22 cellular contexts compared by ENCODE assay signal in genomic region chr12:131088701-131089525, GRCh38.
DNase-seq lines count a peak whose midpoint lies in the region; ATAC-seq, FAIRE-seq and TF ChIP-seq lines count a peak whose summit lies in the region.
"Had no signal": no experiment of that assay in that cellular context is flagged by ENCODE, and none has a peak within 500 bp of the region (broad histone marks: within the 10 kb centered on the region; RNA-seq: fewer than 3 reads in every experiment).

No MANE protein-coding gene starts in this region.

- H3K4me1 Mint-ChIP-seq in T-helper 17 cell = peaks cover 9% of the 10 kb centered on the region

- peaks cover 3% of the 10 kb centered on the region for H3K36me3 Mint-ChIP-seq in T-helper 17 cell (ENCODE audit: low read depth)
- H3K36me3 Mint-ChIP-seq: natural killer cell; stimulated activated memory B cell treated with anti-CD40 and anti-IgM and Interleukin-4, amounts not matched to agents 10 μg/mL and 1 μg/mL and 100 μg/mL, for 72 hours had no signal

- H3K4me1 ChIP-seq in BLaER1 treated with 17β-estradiol and CSF1 and Interleukin-3, amounts not matched to agents 10 nM and 100 nM = peaks cover 19 to 83% (median 63%) of the 10 kb centered on the region in 10 experiments
- H3K4me1 ChIP-seq in spleen = peaks cover 0 to 16% (median 9%) of the 10 kb centered on the region in 6 donors
- H3K4me1 ChIP-seq: HAP-1, psoas muscle had no signal

- no peak for DNase-seq in T-helper 17 cell
- DNase-seq in islet precursor cell = peak; percentile 51
- peak; percentile 42 for DNase-seq in spleen
- no peak for DNase-seq in H54 (ENCODE audit: insufficient read length, low spot score)
- DNase-seq in NCI-H510A (lab: John Stamatoyannopoulos, UW) = no peak
- DNase-seq: activated gamma-delta T cell; effector CD8-positive, alpha-beta T cell; mesenchymal stem cell; MV-4-11; natural killer cell; NCI-H2029 treated with DMSO at 0.1 percent for 48 hours; NCI-H446 treated with DMSO at 0.1 percent for 48 hours; NK-92 treated with Interleukin-12 subunit alpha and Interleukin-12 subunit beta, amount 100 ng/mL, for 24 hours; T-helper 1 cell had no signal

- no peaks in the 10 kb centered on the region for H3K9me3 ChIP-seq in BLaER1 treated with 17β-estradiol and CSF1 and Interleukin-3, amounts not matched to agents 10 nM and 100 nM (replicated peaks in 1 of 11)
- no peaks in the 10 kb centered on the region for H3K9me3 ChIP-seq in T-helper 17 cell (ENCODE audit: control insufficient read depth, low read length, poor library complexity, severe bottlenecking)
- no peaks in the 10 kb centered on the region for H3K9me3 ChIP-seq in spleen
- H3K9me3 ChIP-seq: HAP-1, psoas muscle, tibial nerve had no signal

- H3K36me3 ChIP-seq in BLaER1 treated with 17β-estradiol and CSF1 and Interleukin-3, amounts not matched to agents 10 nM and 100 nM = peaks cover 0 to 16% (median 0%) of the 10 kb centered on the region in 11 experiments; a peak in 4 of 22 replicates
- no peaks in the 10 kb centered on the region for H3K36me3 ChIP-seq in spleen
- H3K36me3 ChIP-seq: HAP-1 had no signal

- 81 to 91% (median 84%) methylated on average over 26 to 28 of the region's 28 CpGs for WGBS in spleen, 5 donors

- H3K27me3 ChIP-seq in BLaER1 treated with 17β-estradiol and CSF1 and Interleukin-3, amounts not matched to agents 10 nM and 100 nM = peaks cover 0 to 59% (median 13%) of the 10 kb centered on the region in 11 experiments; a peak in 14 of 22 replicates
- H3K27me3 ChIP-seq in spleen (replicated peaks in 1 of 7) = peaks cover 0 to 23% (median 0%) of the 10 kb centered on the region in 7 donors
- H3K27me3 ChIP-seq: cardiac muscle cell, tibial nerve had no signal

- TF ChIP-seq CTCF in spleen (IDR thresholded peaks at IDR 0.05 in 8 of 11, conservative IDR thresholded peaks at IDR 0.05 in 3 of 11) = no peak

- peaks cover 0 to 39% (median 10%) of the 10 kb centered on the region in 11 experiments; a peak in 16 of 22 replicates for H4K20me1 ChIP-seq in BLaER1 treated with 17β-estradiol and CSF1 and Interleukin-3, amounts not matched to agents 10 nM and 100 nM

- FAIRE-seq in H54 (lab: Jason Lieb, UNC) = no peak
- FAIRE-seq: K562 had no signal

- peak overlapping the region in 9 of 11 experiments; percentile 15 to 97 (median 67); a peak in 16 of 22 replicates for H3K4me2 ChIP-seq in BLaER1 treated with 17β-estradiol and CSF1 and Interleukin-3, amounts not matched to agents 10 nM and 100 nM

- TF ChIP-seq POLR2A in spleen (IDR thresholded peaks at IDR 0.05) (no peak), H54 (IDR thresholded peaks at IDR 0.05; ENCODE audit: low read depth, low read length) (no peak)

- no peak overlapping the region for H3K27ac ChIP-seq in BLaER1 treated with 17β-estradiol and CSF1 and Interleukin-3, amounts not matched to agents 10 nM and 100 nM
- H3K27ac ChIP-seq in spleen = no peak overlapping the region
- H3K27ac ChIP-seq: cardiac muscle cell, psoas muscle, tibial nerve had no signal

- H3K27ac Mint-ChIP-seq in T-helper 17 cell = peak overlapping the region; percentile 57
- H3K27ac Mint-ChIP-seq: natural killer cell; stimulated activated memory B cell treated with anti-CD40 and anti-IgM and Interleukin-4, amounts not matched to agents 10 μg/mL and 1 μg/mL and 100 μg/mL, for 72 hours had no signal

- H3K4me3 Mint-ChIP-seq in T-helper 17 cell = no peak overlapping the region
- H3K4me3 Mint-ChIP-seq: natural killer cell; stimulated activated memory B cell treated with anti-CD40 and anti-IgM and Interleukin-4, amounts not matched to agents 10 μg/mL and 1 μg/mL and 100 μg/mL, for 72 hours had no signal

- H3K4me3 ChIP-seq in BLaER1 treated with 17β-estradiol and CSF1 and Interleukin-3, amounts not matched to agents 10 nM and 100 nM = no peak overlapping the region
- H3K4me3 ChIP-seq in spleen = no peak overlapping the region
- H3K4me3 ChIP-seq: cardiac muscle cell, HAP-1, K562, psoas muscle, tibial nerve had no signal

- H3K9ac ChIP-seq in BLaER1 treated with 17β-estradiol and CSF1 and Interleukin-3, amounts not matched to agents 10 nM and 100 nM = 0 out of 22 replicates have a peak overlapping the region, but pooled peaks of 1 of the 11 experiments have one; percentile 30

- intact Hi-C loops in spleen (cut with DNase I; ENCODE audit: low total_unique reads) = no loop called here

- H3K27me3 Mint-ChIP-seq in T-helper 17 cell = peaks cover 22% of the 10 kb centered on the region

- ATAC-seq in T-helper 17 cell = no peak
- ATAC-seq in GM18511 (IDR thresholded peaks at IDR 0.05; ENCODE audit: unreplicated experiment) = no peak
- ATAC-seq: K562; psoas muscle; stimulated activated memory B cell treated with anti-CD40 and anti-IgM and Interleukin-4, amounts not matched to agents 10 μg/mL and 1 μg/mL and 100 μg/mL, for 72 hours had no signal

Comparison
In these comparisons a context has a peak if more than half of its experiments do, and no peak if none do; other contexts are left out.
1. DNase-seq: peak in islet precursor cell (single experiment) and spleen (single experiment); none in T-helper 17 cell (0 of 3), H54 (single experiment) and NCI-H510A (single experiment).